Comparison of ENCODE assay signal across 15 cellular contexts in the genomic region with DNA sequence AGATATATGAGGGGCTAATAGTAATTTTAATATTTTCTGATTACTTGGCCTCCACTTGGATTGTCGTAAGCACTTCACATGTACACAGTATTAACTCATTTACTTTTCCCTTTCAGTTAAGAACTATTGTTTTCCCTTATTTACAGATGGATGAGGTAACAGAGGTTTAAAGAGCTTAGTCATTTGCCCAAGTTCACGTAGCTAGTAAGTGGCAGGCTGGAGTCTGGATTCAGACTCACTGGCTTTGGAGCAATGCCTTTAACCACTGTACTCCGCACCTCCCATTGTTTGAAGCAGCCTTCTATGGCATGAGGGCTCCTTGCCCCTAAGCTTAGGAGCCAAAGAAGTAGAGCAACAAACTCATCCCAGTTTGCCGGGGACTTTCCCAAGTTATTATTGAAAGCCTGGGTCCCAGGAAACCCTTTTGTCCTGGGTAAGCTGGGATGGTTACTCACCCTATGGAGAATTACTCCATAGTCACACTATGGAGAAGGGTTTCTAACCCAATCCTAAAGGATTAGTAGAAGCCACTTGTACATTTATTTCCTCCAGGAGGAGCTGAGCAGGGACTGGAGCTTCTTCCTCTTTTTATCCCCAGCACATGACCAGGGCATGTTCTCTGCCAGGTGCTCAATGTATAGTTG. TPM values are rescaled to one million over a fixed set of nuclear protein-coding genes. Genes with fewer than 3 reads are reported as not detected.
DNase-seq lines count a peak whose midpoint lies in the region; ATAC-seq, FAIRE-seq and TF ChIP-seq lines count a peak whose summit lies in the region.
"Had no signal": no experiment of that assay in that cellular context is flagged by ENCODE, and none has a peak within 500 bp of the region (broad histone marks: within the 10 kb centered on the region; RNA-seq: fewer than 3 reads in every experiment).

No MANE protein-coding gene starts in this region.

- TF ChIP-seq CTCF in epithelial cell of esophagus (IDR thresholded peaks at IDR 0.05; ENCODE audit: insufficient read depth, low read depth, low read length, missing control alignments), result no peak
- no peak for TF ChIP-seq CTCF in WERI-Rb-1 (IDR thresholded peaks at IDR 0.05; ENCODE audit: low read depth, low read length)

- no peak overlapping the region for H3K27ac ChIP-seq in WERI-Rb-1
- H3K27ac ChIP-seq: cardiac muscle cell had no signal

- no peaks in the 10 kb centered on the region for H3K36me3 ChIP-seq in WERI-Rb-1
- H3K36me3 ChIP-seq: cardiac muscle cell had no signal

- intact Hi-C loops in left colon (cut with DNase I, micrococcal nuclease), result no loop called here

- DNase-seq in EH (ENCODE audit: low read depth) (peak; percentile 92), RCC 7860 (ENCODE audit: low spot score) (peak; percentile 93), epithelial cell of esophagus (ENCODE audit: low read depth) (peak; percentile 91), skeletal muscle cell (ENCODE audit: low read depth) (peak; percentile 77), KG1 (lab: John Stamatoyannopoulos, UW) (no peak), left colon (no peak), WERI-Rb-1 (no peak)
- DNase-seq: activated CD4-positive, alpha-beta T cell treated with anti-CD3 and anti-CD28 coated beads for 4 hours; Caco-2; NCI-H2171; T-cell had no signal

- peaks cover 3% of the 10 kb centered on the region for H3K27me3 ChIP-seq in WERI-Rb-1 (ENCODE audit: insufficient read depth, low read depth, severe bottlenecking)

- H3K9me3 ChIP-seq in WERI-Rb-1 (ENCODE audit: severe bottlenecking), result no peaks in the 10 kb centered on the region
- H3K9me3 ChIP-seq: Caco-2 had no signal

- peak; percentile 78 for FAIRE-seq in RCC 7860 (lab: Jason Lieb, UNC)

- no peak overlapping the region for H3K4me3 ChIP-seq in epithelial cell of esophagus (ENCODE audit: low read length)
- H3K4me3 ChIP-seq in skeletal muscle cell (ENCODE audit: low read depth, low read length), result no peak overlapping the region
- no peak overlapping the region for H3K4me3 ChIP-seq in WERI-Rb-1 (ENCODE audit: low read depth, low read length)
- H3K4me3 ChIP-seq: cardiac muscle cell had no signal

- ATAC-seq in GM18861 (IDR thresholded peaks at IDR 0.05; ENCODE audit: unreplicated experiment) (no peak), left colon (no peak)
- ATAC-seq: activated T-helper 17 cell treated with anti-CD3 and anti-CD28 coated beads, Interleukin-2, amount 50 U/mL, for 72 hours; T-cell had no signal

RNA-seq across cellular contexts. Expression of gene FOXL1, which starts 12.3 kb away (rescaled TPM):
- total RNA-seq in left colon, result 1 to 10 TPM; 2.0 to 4.2 TPM
- total RNA-seq: activated T-helper 17 cell treated with anti-CD3 and anti-CD28 coated beads, Interleukin-2, amount 50 U/mL, for 72 hours; mononuclear cell; T-cell had no signal

RNA-seq across cellular contexts. Expression of gene FOXC2, which starts 24.0 kb away (rescaled TPM):
- under 1 TPM; 0.34 TPM for total RNA-seq in left colon
- total RNA-seq: activated T-helper 17 cell treated with anti-CD3 and anti-CD28 coated beads, Interleukin-2, amount 50 U/mL, for 72 hours; Caco-2; mononuclear cell; T-cell had no signal

RNA-seq across cellular contexts. Expression of gene MTHFSD, which starts 35.6 kb away (rescaled TPM):
- total RNA-seq in left colon, result 10 to 100 TPM; 18.6 to 23.3 TPM

Comparison
In these comparisons a context has a peak if more than half of its experiments do, and no peak if none do; other contexts are left out.
1. DNase-seq: peak in EH (single experiment), RCC 7860 (single experiment), epithelial cell of esophagus (single experiment) and skeletal muscle cell (single experiment); none in KG1 (single experiment), left colon (0 of 2) and WERI-Rb-1 (single experiment).